In the genomic region with DNA sequence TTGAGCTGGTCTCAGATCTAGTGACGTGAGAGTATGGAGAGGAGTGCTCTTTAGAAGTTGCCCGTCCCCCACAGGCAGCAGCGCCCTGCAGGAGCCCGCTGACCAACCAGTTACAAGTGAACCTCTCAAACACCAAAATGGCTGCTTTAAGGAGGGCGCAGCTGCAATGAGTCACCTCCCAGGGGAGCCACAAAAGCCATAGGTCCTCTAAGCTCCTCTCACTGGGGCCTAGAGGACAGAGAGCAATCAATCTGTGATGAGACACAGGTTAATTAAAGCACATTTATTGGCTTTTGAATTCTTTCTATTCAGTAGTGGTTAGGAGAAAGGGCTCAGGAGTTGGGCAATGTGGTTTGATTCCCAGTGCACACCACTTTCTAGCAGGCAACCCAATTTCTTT, we compare ENCODE assay signal across 11 cellular contexts. TPM values are rescaled to one million over a fixed set of nuclear protein-coding genes. Genes with fewer than 3 reads are reported as not detected.
DNase-seq lines count a peak whose midpoint lies in the region; ATAC-seq, FAIRE-seq and TF ChIP-seq lines count a peak whose summit lies in the region.
"Had no signal": no experiment of that assay in that cellular context is flagged by ENCODE, and none has a peak within 500 bp of the region (broad histone marks: within the 10 kb centered on the region; RNA-seq: fewer than 3 reads in every experiment).

No MANE protein-coding gene starts in this region.

- TF ChIP-seq POLR2A in A549 (IDR thresholded peaks at IDR 0.05; ENCODE audit: low read length), result no peak

- no peak overlapping the region for H2AFZ ChIP-seq in hepatocyte

- no peaks in the 10 kb centered on the region for H3K27me3 Mint-ChIP-seq in activated naive CD8-positive, alpha-beta T cell treated with anti-CD3 and anti-CD28 coated beads, Interleukin-2, amount 50 U/mL, for 24 hours
- H3K27me3 Mint-ChIP-seq: stimulated activated naive CD8-positive, alpha-beta T cell treated with anti-CD3 and anti-CD28 coated beads, Interleukin-15, amount 100 ng/mL, for 72 hours had no signal

- H3K27ac ChIP-seq in A549 (no peak overlapping the region), hepatocyte (no peak overlapping the region)

- WGBS in A549 (ENCODE audit: missing lambda C conversion rate), result 84% methylated on average over 5 of the region's 5 CpGs
- 95% methylated on average over 5 of the region's 5 CpGs for WGBS in hepatocyte (ENCODE audit: low lambda C conversion rate, missing lambda C conversion rate)

- no peak for TF ChIP-seq RAD21 in A549 (conservative IDR thresholded peaks at IDR 0.05 in 1 of 2, IDR thresholded peaks at IDR 0.05 in 1 of 2)

- H3K4me3 ChIP-seq in A549 (no peak overlapping the region), hepatocyte (no peak overlapping the region)

- no peak for ATAC-seq in A549
- peak; percentile 57 for ATAC-seq in activated naive CD8-positive, alpha-beta T cell treated with anti-CD3 and anti-CD28 coated beads, Interleukin-2, amount 50 U/mL, for 24 hours
- ATAC-seq: left colon; sciatic nerve; stimulated activated naive CD8-positive, alpha-beta T cell treated with anti-CD3 and anti-CD28 coated beads, Interleukin-15, amount 100 ng/mL, for 72 hours had no signal

- H3K36me3 ChIP-seq in hepatocyte (replicated peaks; ENCODE audit: insufficient read depth, low read depth), result no peaks in the 10 kb centered on the region

- peak overlapping the region; percentile 49 for H3K27ac Mint-ChIP-seq in activated naive CD8-positive, alpha-beta T cell treated with anti-CD3 and anti-CD28 coated beads, Interleukin-2, amount 50 U/mL, for 24 hours

- H4K20me1 ChIP-seq in hepatocyte (ENCODE audit: insufficient read depth, poor library complexity, severe bottlenecking), result peaks cover 4% of the 10 kb centered on the region

- TF ChIP-seq CTCF in A549 (IDR thresholded peaks at IDR 0.05), result no peak
- TF ChIP-seq CTCF in hepatocyte (IDR thresholded peaks at IDR 0.05; ENCODE audit: poor library complexity), result no peak

- peaks cover 20% of the 10 kb centered on the region for H3K79me2 ChIP-seq in hepatocyte

- peaks cover 3% of the 10 kb centered on the region for H3K4me1 Mint-ChIP-seq in activated naive CD8-positive, alpha-beta T cell treated with anti-CD3 and anti-CD28 coated beads, Interleukin-2, amount 50 U/mL, for 24 hours

- peaks cover 20% of the 10 kb centered on the region for H3K36me3 Mint-ChIP-seq in activated naive CD8-positive, alpha-beta T cell treated with anti-CD3 and anti-CD28 coated beads, Interleukin-2, amount 50 U/mL, for 24 hours (ENCODE audit: low read depth)

- no peak for TF ChIP-seq EP300 in A549 (IDR thresholded peaks at IDR 0.05)

- POLR2A ChIA-PET in A549 (lab: Yijun Ruan, JAX), result no interaction called here

- peaks cover 12% of the 10 kb centered on the region for H3K4me1 ChIP-seq in A549
- H3K4me1 ChIP-seq in hepatocyte (ENCODE audit: insufficient read depth), result no peaks in the 10 kb centered on the region

- H3K9me3 ChIP-seq in A549 (no peaks in the 10 kb centered on the region), hepatocyte (ENCODE audit: low read depth) (no peaks in the 10 kb centered on the region)
- H3K9me3 ChIP-seq: SK-N-SH had no signal

- CTCF ChIA-PET in A549 (lab: Yijun Ruan, JAX), result interaction anchor here (1.0 to 5.8 kb wide), 3 partner anchors 11 to 91 kb away, joined by 3 to 48 read pairs (median 3); no protein-coding TSS in a partner anchor

- no peaks in the 10 kb centered on the region for H3K9me2 ChIP-seq in hepatocyte (replicated peaks; ENCODE audit: insufficient read depth)
- H3K9me2 ChIP-seq: SK-N-SH had no signal

- FAIRE-seq in A549 (lab: Jason Lieb, UNC), result no peak
- FAIRE-seq: endometrium had no signal

- H3K9me3 Mint-ChIP-seq in activated naive CD8-positive, alpha-beta T cell treated with anti-CD3 and anti-CD28 coated beads, Interleukin-2, amount 50 U/mL, for 24 hours, result no peaks in the 10 kb centered on the region
- H3K9me3 Mint-ChIP-seq: stimulated activated naive CD8-positive, alpha-beta T cell treated with anti-CD3 and anti-CD28 coated beads, Interleukin-15, amount 100 ng/mL, for 72 hours had no signal

- DNase-seq in A549 (ENCODE audit: low read depth in 1 of 2, low spot score in 1 of 2) (no peak), MV-4-11 (lab: John Stamatoyannopoulos, UW) (peak; percentile 51), inferior parietal cortex (ENCODE audit: extremely low spot score) (no peak), hepatocyte (ENCODE audit: low spot score) (no peak), GM03348 (ENCODE audit: low spot score) (no peak)
- DNase-seq in activated naive CD8-positive, alpha-beta T cell treated with anti-CD3 and anti-CD28 coated beads, Interleukin-2, amount 50 U/mL, for 24 hours, result no peak
- DNase-seq: left colon; SK-N-SH; stimulated activated naive CD8-positive, alpha-beta T cell treated with anti-CD3 and anti-CD28 coated beads, Interleukin-15, amount 100 ng/mL, for 72 hours had no signal

- H3K4me2 ChIP-seq in A549 (no peak overlapping the region), hepatocyte (no peak overlapping the region)
- H3K4me2 ChIP-seq: SK-N-SH had no signal

- no peak overlapping the region for H3K4me3 Mint-ChIP-seq in activated naive CD8-positive, alpha-beta T cell treated with anti-CD3 and anti-CD28 coated beads, Interleukin-2, amount 50 U/mL, for 24 hours
- H3K4me3 Mint-ChIP-seq: stimulated activated naive CD8-positive, alpha-beta T cell treated with anti-CD3 and anti-CD28 coated beads, Interleukin-15, amount 100 ng/mL, for 72 hours had no signal

- no peaks in the 10 kb centered on the region for H3K27me3 ChIP-seq in hepatocyte

TF ChIP-seq in A549, 52 proteins besides CTCF, POLR2A, EP300 and RAD21:
- TF ChIP-seq FOSL2 (IDR thresholded peaks at IDR 0.05) (no peak), FOSL2 (CRISPR knock-in tag; IDR thresholded peaks at IDR 0.05) (peak; percentile 14; the same call in 1 of the 2 replicates), EHMT2 (IDR thresholded peaks at IDR 0.05; ENCODE audit: low read depth) (no peak)

RNA-seq across cellular contexts. Expression of a gene that starts 15.5 kb away (rescaled TPM):
- polyA plus RNA-seq in A549 (2011; rRNA removed) (0.08 and 0.12 TPM in 2 replicates), A549 (2017; fragmentation: RNase III; extraction: RNeasy Plus Mini Kit Qiagen cat#74134 plus additional on column Dnase treatment) (0.17 to 0.26 TPM (median 0.21 TPM) in 3 replicates), hepatocyte (0.34 and 0.46 TPM in 2 replicates)
- 0.09 and 0.11 TPM in 2 replicates for polyA plus RNA-seq in A549 (2012; cell fraction: cytosol; rRNA removed)
- polyA plus RNA-seq in A549 (2012; cell fraction: nucleus; rRNA removed), result 1.2 TPM in 2 replicates
- 0.49 and 0.91 TPM in 2 replicates for polyA minus RNA-seq in A549 (2011; rRNA and poly(A)+ RNA removed)
- total RNA-seq in hepatocyte, result 0.44 TPM in 1 of 2 replicates, not detected in the other

RNA-seq across cellular contexts. Expression of a gene that starts 38.2 kb away (rescaled TPM):
- polyA plus RNA-seq in A549 (2011; rRNA removed), result 201 and 283 TPM in 2 replicates
- polyA plus RNA-seq in A549 (2012; cell fraction: cytosol; rRNA removed), result 199 and 231 TPM in 2 replicates
- polyA plus RNA-seq in A549 (2012; cell fraction: nucleus; rRNA removed), result 191 and 193 TPM in 2 replicates
- polyA plus RNA-seq in A549 (2017; fragmentation: RNase III; extraction: RNeasy Plus Mini Kit Qiagen cat#74134 plus additional on column Dnase treatment), result 342 to 383 TPM (median 371 TPM) in 3 replicates
- polyA minus RNA-seq in A549 (2011; rRNA and poly(A)+ RNA removed), result 120 and 124 TPM in 2 replicates
- total RNA-seq in hepatocyte, result 95.8 and 103 TPM in 2 replicates
- polyA plus RNA-seq in hepatocyte, result 142 and 159 TPM in 2 replicates

RNA-seq across cellular contexts. Expression of a gene that starts 56.1 kb away (rescaled TPM):
- 10.8 and 11.7 TPM in 2 replicates for polyA plus RNA-seq in A549 (2011; rRNA removed)
- polyA plus RNA-seq in A549 (2012; cell fraction: cytosol; rRNA removed), result 29.6 and 43.5 TPM in 2 replicates
- polyA plus RNA-seq in A549 (2012; cell fraction: nucleus; rRNA removed), result 101 and 127 TPM in 2 replicates
- polyA plus RNA-seq in A549 (2017; fragmentation: RNase III; extraction: RNeasy Plus Mini Kit Qiagen cat#74134 plus additional on column Dnase treatment), result 29.7 to 35.4 TPM (median 35.2 TPM) in 3 replicates
- polyA minus RNA-seq in A549 (2011; rRNA and poly(A)+ RNA removed), result 7.3 and 7.7 TPM in 2 replicates
- total RNA-seq in hepatocyte, result 60.8 and 72.3 TPM in 2 replicates
- 118 and 119 TPM in 2 replicates for polyA plus RNA-seq in hepatocyte
